8 cellular contexts compared by ENCODE assay signal in genomic region chr2:233354971-233355574, GRCh38. TPM values are rescaled to one million over a fixed set of nuclear protein-coding genes. Genes with fewer than 3 reads are reported as not detected.
DNase-seq lines count a peak whose midpoint lies in the region; ATAC-seq and TF ChIP-seq lines count a peak whose summit lies in the region.

No MANE protein-coding gene starts in this region.

- no peak overlapping the region for H2BK5ac ChIP-seq in mesendoderm (ENCODE audit: low read length)

- H3K4me2 ChIP-seq in mesendoderm (ENCODE audit: low read length) = peak overlapping the region; percentile 47

- TF ChIP-seq POLR2A in uterus (IDR thresholded peaks at IDR 0.05) = no peak

- peak overlapping the region; percentile 65 for H3K56ac ChIP-seq in mesendoderm (ENCODE audit: low read length)

- no TSS peak for BruUV-seq in Panc1 (replicated peaks; lab: Mats Ljungman, UMichigan)

- TF ChIP-seq CTCF in Panc1 (IDR thresholded peaks at IDR 0.05) (no peak), colonic mucosa (IDR thresholded peaks at IDR 0.05) (no peak), uterus (IDR thresholded peaks at IDR 0.05) (no peak)

- peaks cover 21% of the 10 kb centered on the region for H3K27me3 ChIP-seq in H7 (ENCODE audit: control insufficient read depth, insufficient read depth, low read length)
- H3K27me3 ChIP-seq in Panc1 (ENCODE audit: control insufficient read depth, insufficient read depth, low read length) = no peaks in the 10 kb centered on the region
- no peaks in the 10 kb centered on the region for H3K27me3 ChIP-seq in colonic mucosa
- H3K27me3 ChIP-seq in mesendoderm (ENCODE audit: insufficient read depth, low read length, poor library complexity) = no peaks in the 10 kb centered on the region
- no peaks in the 10 kb centered on the region for H3K27me3 ChIP-seq in uterus

- DNase-seq in DMS153 (lab: John Stamatoyannopoulos, UW) (peak; percentile 23), H7 (peak; percentile 74), Panc1 (ENCODE audit: low read depth, low spot score) (no peak), colonic mucosa (peak; percentile 58), mesendoderm (no peak), uterus (no peak), NCI-H128 (lab: John Stamatoyannopoulos, UW; ENCODE audit: unreplicated experiment) (no peak)

- H3K79me2 ChIP-seq in mesendoderm (ENCODE audit: control insufficient read depth, insufficient read depth, low read length) = no peaks in the 10 kb centered on the region

- intact Hi-C loops in Panc1 (cut with micrococcal nuclease; ENCODE audit: unreplicated experiment) (loop anchor here (10.0 kb wide), 1 partner anchor 90 kb away; no protein-coding TSS in a partner anchor), colonic mucosa (cut with DNase I) (loop anchor here (5.0 kb wide), 1 partner anchor 92 kb away; no protein-coding TSS in a partner anchor), uterus (cut with DNase I; ENCODE audit: low total_unique reads) (loop anchor here (5.0 to 10.0 kb wide), 2 partner anchors 87 to 750 kb away; no protein-coding TSS in a partner anchor)

- H3K27ac ChIP-seq in Panc1 (ENCODE audit: low read length) (peak overlapping the region; percentile 78), colonic mucosa (no peak overlapping the region), mesendoderm (ENCODE audit: low read depth, low read length) (no peak overlapping the region), uterus (peak overlapping the region in 1 of 2 donors; percentile 58)

- H2BK15ac ChIP-seq in mesendoderm (replicated peaks; ENCODE audit: low read depth) = no peak overlapping the region

- H3K36me3 ChIP-seq in H7 (replicated peaks; ENCODE audit: control insufficient read depth, insufficient read depth, low read length) (no peaks in the 10 kb centered on the region), Panc1 (ENCODE audit: control insufficient read depth, insufficient read depth, low read length) (no peaks in the 10 kb centered on the region), colonic mucosa (no peaks in the 10 kb centered on the region), mesendoderm (ENCODE audit: control insufficient read depth, insufficient read depth, low read length) (no peaks in the 10 kb centered on the region), uterus (no peaks in the 10 kb centered on the region)

- H3K18ac ChIP-seq in mesendoderm (ENCODE audit: low read length) = peak overlapping the region; percentile 88

- H2AK5ac ChIP-seq in mesendoderm (ENCODE audit: low read length) = no peak overlapping the region

- H3K4me1 ChIP-seq in Panc1 (ENCODE audit: control insufficient read depth, insufficient read depth, low read length) = peaks cover 51% of the 10 kb centered on the region
- peaks cover 14% of the 10 kb centered on the region for H3K4me1 ChIP-seq in colonic mucosa
- no peaks in the 10 kb centered on the region for H3K4me1 ChIP-seq in mesendoderm (ENCODE audit: control insufficient read depth, low read depth, low read length)
- peaks cover 6 to 7% of the 10 kb centered on the region in 2 donors for H3K4me1 ChIP-seq in uterus

- no peak overlapping the region for H4K5ac ChIP-seq in mesendoderm (ENCODE audit: low read length)

- POLR2A ChIA-PET in Panc1 (lab: Charles Lee) = no interaction called here

- no peak overlapping the region for H4K8ac ChIP-seq in mesendoderm (ENCODE audit: low read depth, low read length)

- no peak overlapping the region for H3K4ac ChIP-seq in mesendoderm (ENCODE audit: low read depth, low read length)

- no peak overlapping the region for H2BK120ac ChIP-seq in mesendoderm (ENCODE audit: low read depth, low read length)

- H3K9ac ChIP-seq in colonic mucosa (ENCODE audit: low read depth in 2 of 2, low read length in 2 of 2) = peak overlapping the region; percentile 72 to 84
- peak overlapping the region; percentile 61 for H3K9ac ChIP-seq in mesendoderm (ENCODE audit: low read length)

- in situ Hi-C loops in Panc1 (cut with HindIII; ENCODE audit: low pct_unique_long_range_greater_than_20kb, low sequenced_read_pairs) = no loop called here

- H3K9me3 ChIP-seq in Panc1 (ENCODE audit: control insufficient read depth, insufficient read depth, low read depth, low read length) (no peaks in the 10 kb centered on the region; the same call in 1 of the 2 replicates), colonic mucosa (no peaks in the 10 kb centered on the region), uterus (no peaks in the 10 kb centered on the region)

- CTCF ChIA-PET in Panc1 (lab: Charles Lee) = no interaction called here

- H3K4me3 ChIP-seq in H7 (ENCODE audit: insufficient read depth, low read depth, low read length) (peak overlapping the region; percentile 76), Panc1 (ENCODE audit: low read depth in 2 of 2, low read length in 2 of 2) (peak overlapping the region; percentile 83 to 87), colonic mucosa (peak overlapping the region; percentile 57), mesendoderm (ENCODE audit: low read length) (peak overlapping the region; percentile 43), uterus (peak overlapping the region; percentile 31 to 69)

- no peak for ATAC-seq in Panc1
- no peak for ATAC-seq in HG03025 (IDR thresholded peaks at IDR 0.05; ENCODE audit: low FRiP score, unreplicated experiment)

- peaks cover 6% of the 10 kb centered on the region for H3K79me1 ChIP-seq in mesendoderm (ENCODE audit: low read length)

- no CpG with 5 or more reads among the region's 46 CpGs for WGBS in mesendoderm (ENCODE audit: extremely low coverage, insufficient coverage, low lambda C conversion rate)

- H3K23ac ChIP-seq in mesendoderm (ENCODE audit: low read length) = no peak overlapping the region

RNA-seq across cellular contexts. Expression of gene DGKD, which starts 0.8 kb away (rescaled TPM):
- total RNA-seq in H7 (2014; rRNA removed; shearing (Covaris generic)) = 10.3 and 15.9 TPM in 2 replicates
- total RNA-seq in Panc1 (2021; ENCODE audit: unreplicated experiment) = 89.0 TPM
- polyA plus RNA-seq in Panc1 (2012; ENCODE audit: insufficient read length) = 80.5 TPM
- total RNA-seq in colonic mucosa = 10 to 100 TPM; 64.4 to 94.6 TPM
- polyA plus RNA-seq in mesendoderm (2013, experiment 1 of 2) = 8.0 TPM
- polyA plus RNA-seq in mesendoderm (2013, experiment 2 of 2) = 7.0 TPM
- 10 to 100 TPM in 3 of 4 donors, 1 to 10 TPM in 1; 5.0 to 46.1 (median 28.0) TPM for total RNA-seq in uterus

RNA-seq across cellular contexts. Expression of gene SAG, which starts 47.5 kb away (rescaled TPM):
- not detected in 2 replicates for total RNA-seq in H7 (2014; rRNA removed; shearing (Covaris generic))
- not detected for total RNA-seq in Panc1 (2021; ENCODE audit: unreplicated experiment)
- not detected for polyA plus RNA-seq in Panc1 (2012; ENCODE audit: insufficient read length)
- 1 to 10 TPM in 1 of 2 donors, not detected in 1; 1.8 TPM for total RNA-seq in colonic mucosa
- not detected for polyA plus RNA-seq in mesendoderm (2013, experiment 1 of 2)
- 0.18 TPM for polyA plus RNA-seq in mesendoderm (2013, experiment 2 of 2)
- total RNA-seq in uterus = under 1 TPM in 1 of 4 donors, not detected in 3; 0.07 TPM

Comparison
In these comparisons a context has a peak if more than half of its experiments do, and no peak if none do; other contexts are left out.
1. DNase-seq: peak in DMS153 (single experiment), H7 (single experiment) and colonic mucosa (single experiment); none in Panc1 (single experiment), mesendoderm (single experiment), uterus (0 of 2) and NCI-H128 (single experiment).
2. Peak in every context shown above with its lines, with median percentiles within 50 percentile points of each other: H3K4me3 ChIP-seq.